In the genomic region with DNA sequence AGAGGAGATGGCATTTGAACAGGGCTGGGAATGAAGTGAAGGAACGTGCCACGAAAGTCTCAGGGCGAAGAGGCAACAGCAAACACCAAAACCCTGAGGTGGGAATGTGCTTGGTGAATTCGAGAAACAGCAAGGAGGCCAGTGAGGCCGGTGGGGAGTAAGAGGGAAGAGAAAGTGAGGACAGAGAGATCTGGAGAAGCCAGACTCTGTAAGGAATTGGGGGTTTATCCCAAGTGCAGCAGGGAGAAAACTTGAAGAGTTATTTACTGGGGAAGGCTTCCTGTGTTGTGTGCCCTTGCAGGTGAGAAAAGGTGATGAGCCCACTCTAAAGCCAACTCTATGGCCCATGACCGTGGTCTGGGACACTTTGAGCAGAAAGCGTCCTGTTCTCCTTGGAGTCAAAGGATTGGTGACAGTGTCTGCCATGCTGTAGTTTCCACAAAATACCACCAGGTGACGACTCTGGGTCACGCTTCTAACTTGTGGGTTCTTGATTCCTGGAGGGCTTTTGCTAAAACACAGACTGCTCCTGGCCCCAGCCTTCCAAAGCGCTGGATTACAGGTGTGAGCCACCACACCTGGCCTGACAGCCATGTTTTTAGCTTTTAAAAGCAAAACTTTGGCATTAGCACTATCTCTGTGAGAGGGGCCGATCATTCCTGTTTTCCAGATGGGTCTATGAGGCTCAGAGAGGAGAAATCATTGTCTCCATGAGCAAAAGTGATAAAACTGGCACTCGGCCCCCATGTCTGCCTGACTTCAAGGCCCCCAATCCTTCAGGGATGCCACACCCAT, we compare ENCODE assay signal across 8 cellular contexts. TPM values are rescaled to one million over a fixed set of nuclear protein-coding genes. Genes with fewer than 3 reads are reported as not detected.
DNase-seq lines count a peak whose midpoint lies in the region; ATAC-seq and TF ChIP-seq lines count a peak whose summit lies in the region.

No MANE protein-coding gene starts in this region.

- H3K36me3 Mint-ChIP-seq in endothelial cell (ENCODE audit: low read depth, unreplicated experiment) (peaks cover 3% of the 10 kb centered on the region), mesothelial cell of epicardium (no peaks in the 10 kb centered on the region)

- H3K27me3 Mint-ChIP-seq in endothelial cell (ENCODE audit: unreplicated experiment) (no peaks in the 10 kb centered on the region), mesothelial cell of epicardium (ENCODE audit: low read depth) (peaks cover 23% of the 10 kb centered on the region)

- H3K9me3 Mint-ChIP-seq in endothelial cell (ENCODE audit: unreplicated experiment) (no peaks in the 10 kb centered on the region), mesothelial cell of epicardium (no peaks in the 10 kb centered on the region)

- H3K4me1 Mint-ChIP-seq in endothelial cell (ENCODE audit: unreplicated experiment): peaks cover 20% of the 10 kb centered on the region
- no peaks in the 10 kb centered on the region for H3K4me1 Mint-ChIP-seq in mesothelial cell of epicardium

- DNase-seq in DMS53 (lab: John Stamatoyannopoulos, UW): peak; percentile 84
- DNase-seq in NCI-H524 treated with DMSO at 0.1 percent for 48 hours (lab: John Stamatoyannopoulos, UW): peak; percentile 48
- DNase-seq in activated CD4-positive, alpha-beta T cell treated with anti-CD3 and anti-CD28 coated beads, Interleukin-2, amount 50 U/mL, for 4 hours: peak; percentile 23 to 33
- DNase-seq in endothelial cell (ENCODE audit: low spot score): peak; percentile 80
- peak in 1 of 2 experiments; percentile 71 for DNase-seq in mesothelial cell of epicardium (ENCODE audit: low spot score in 2 of 2, unreplicated experiment in 2 of 2)
- DNase-seq in substantia nigra (lab: John Stamatoyannopoulos, UW): peak in 40 of 49 donors; percentile 3 to 68 (median 34)
- DNase-seq in effector memory CD4-positive, alpha-beta T cell: no peak

- H3K27ac Mint-ChIP-seq in endothelial cell (ENCODE audit: unreplicated experiment) (no peak overlapping the region), mesothelial cell of epicardium (no peak overlapping the region)

- TF ChIP-seq CTCF in endothelial cell (IDR thresholded peaks at IDR 0.05; ENCODE audit: unreplicated experiment) (peak; percentile 99), mesothelial cell of epicardium (IDR thresholded peaks at IDR 0.05; ENCODE audit: unreplicated experiment) (peak; percentile 94)

- H3K27me3 ChIP-seq in effector memory CD4-positive, alpha-beta T cell (replicated peaks; ENCODE audit: control insufficient read depth, insufficient read depth, low read length, poor library complexity, severe bottlenecking): no peaks in the 10 kb centered on the region

- H3K9me3 ChIP-seq in effector memory CD4-positive, alpha-beta T cell (ENCODE audit: control insufficient read depth, low read length): no peaks in the 10 kb centered on the region

- no peaks in the 10 kb centered on the region for H3K36me3 ChIP-seq in effector memory CD4-positive, alpha-beta T cell (ENCODE audit: control insufficient read depth, insufficient read depth, low read length)

- no peak overlapping the region for H3K4me3 ChIP-seq in effector memory CD4-positive, alpha-beta T cell (ENCODE audit: insufficient read depth, low read depth, low read length, poor library complexity, severe bottlenecking)

- no peak overlapping the region for H3K27ac ChIP-seq in substantia nigra (ENCODE audit: low read depth, low read length, poor library complexity, severe bottlenecking)
- H3K27ac ChIP-seq in effector memory CD4-positive, alpha-beta T cell (ENCODE audit: insufficient read depth, low read length, poor library complexity, severe bottlenecking): no peak overlapping the region

- H3K4me3 Mint-ChIP-seq in endothelial cell (ENCODE audit: unreplicated experiment): peak overlapping the region; percentile 6
- H3K4me3 Mint-ChIP-seq in mesothelial cell of epicardium: no peak overlapping the region

- peak; percentile 69 for ATAC-seq in HG02973 (IDR thresholded peaks at IDR 0.05; ENCODE audit: unreplicated experiment)

- H3K4me1 ChIP-seq in effector memory CD4-positive, alpha-beta T cell (ENCODE audit: control insufficient read depth, insufficient read depth, low read length, poor library complexity, severe bottlenecking): no peaks in the 10 kb centered on the region

RNA-seq across cellular contexts. Expression of a gene that starts 18.0 kb away (rescaled TPM):
- 128 TPM for total RNA-seq in endothelial cell (ENCODE audit: unreplicated experiment)
- total RNA-seq in mesothelial cell of epicardium: 160 to 172 TPM (median 164 TPM) in 3 replicates

RNA-seq across cellular contexts. Expression of a gene that starts 48.5 kb away (rescaled TPM):
- total RNA-seq in endothelial cell (ENCODE audit: unreplicated experiment) (6.6 TPM), mesothelial cell of epicardium (0.74 to 0.90 TPM (median 0.75 TPM) in 3 replicates)

Comparison
In these comparisons a context has a peak if more than half of its experiments do, and no peak if none do; other contexts are left out.
1. DNase-seq: peak in DMS53 (single experiment), NCI-H524 treated with DMSO at 0.1 percent for 48 hours (single experiment), activated CD4-positive, alpha-beta T cell treated with anti-CD3 and anti-CD28 coated beads, Interleukin-2, amount 50 U/mL, for 4 hours (2 of 2), endothelial cell (single experiment) and substantia nigra (40 of 49); none in effector memory CD4-positive, alpha-beta T cell (0 of 3).